ENCODE assay signal across 8 cellular contexts in the genomic region with DNA sequence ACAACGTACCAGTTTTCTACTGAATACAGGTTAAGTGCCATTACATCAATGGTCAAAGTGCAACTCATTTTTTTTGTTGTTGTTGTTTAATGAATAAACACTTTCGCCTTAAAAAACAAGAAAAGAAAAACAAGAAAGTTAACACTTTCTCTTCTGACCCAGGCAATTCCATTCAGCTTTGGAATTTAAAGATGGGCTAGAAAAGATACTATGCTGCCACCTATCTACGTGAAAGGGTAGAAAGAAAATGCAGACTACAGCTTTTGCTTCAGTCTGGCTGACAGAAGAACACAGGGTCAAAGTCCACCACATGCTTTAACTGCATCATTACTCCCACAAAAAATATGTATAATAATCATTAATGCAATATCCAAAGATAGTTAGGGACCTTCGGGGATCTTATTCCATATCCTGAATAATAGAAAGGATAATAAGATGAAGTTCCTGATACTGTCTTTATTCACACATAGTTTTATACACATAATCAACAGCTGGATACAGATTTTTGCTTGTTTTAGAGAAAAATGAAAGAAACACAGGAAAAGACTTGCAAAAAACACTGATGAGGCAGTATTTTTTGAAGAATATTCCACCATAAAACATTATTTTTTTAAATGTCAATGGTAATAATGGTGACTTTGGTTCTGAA. TPM values are rescaled to one million over a fixed set of nuclear protein-coding genes. Genes with fewer than 3 reads are reported as not detected.
DNase-seq lines count a peak whose midpoint lies in the region; ATAC-seq and FAIRE-seq lines count a peak whose summit lies in the region.

No MANE protein-coding gene starts in this region.

- no peak for ATAC-seq in activated T-cell treated with anti-CD3 and anti-CD28 coated beads, Interleukin-2, amount 50 U/mL, for 72 hours (replicated peaks in 1 of 2)
- no peak for ATAC-seq in HG03439 (IDR thresholded peaks at IDR 0.05; ENCODE audit: unreplicated experiment)
- no peak for ATAC-seq in GM21619 (IDR thresholded peaks at IDR 0.05; ENCODE audit: unreplicated experiment)

- no peak overlapping the region for H3K4me3 Mint-ChIP-seq in activated T-cell treated with anti-CD3 and anti-CD28 coated beads, Interleukin-2, amount 50 U/mL, for 72 hours

- H3K9me3 Mint-ChIP-seq in activated T-cell treated with anti-CD3 and anti-CD28 coated beads, Interleukin-2, amount 50 U/mL, for 72 hours = peaks cover 6 to 12% of the 10 kb centered on the region in 2 donors

- FAIRE-seq in TTC549 (lab: Jason Lieb, UNC) = peak; percentile 80

- peak; percentile 2 for DNase-seq in DMS114 treated with DMSO at 0.1 percent for 48 hours (lab: John Stamatoyannopoulos, UW; ENCODE audit: unreplicated experiment)
- peak; percentile 14 for DNase-seq in LHCN-M2 (ENCODE audit: low read depth)
- DNase-seq in left kidney (ENCODE audit: low read depth, low spot score) = peak; percentile 56
- DNase-seq in amygdala (lab: John Stamatoyannopoulos, UW) = no peak
- no peak for DNase-seq in activated T-cell treated with anti-CD3 and anti-CD28 coated beads, Interleukin-2, amount 50 U/mL, for 72 hours

- peaks cover 7 to 25% of the 10 kb centered on the region in 2 donors for H3K36me3 Mint-ChIP-seq in activated T-cell treated with anti-CD3 and anti-CD28 coated beads, Interleukin-2, amount 50 U/mL, for 72 hours (ENCODE audit: insufficient read depth in 2 of 2)

- H3K4me1 Mint-ChIP-seq in activated T-cell treated with anti-CD3 and anti-CD28 coated beads, Interleukin-2, amount 50 U/mL, for 72 hours (ENCODE audit: low read depth) = no peaks in the 10 kb centered on the region

- H3K27me3 Mint-ChIP-seq in activated T-cell treated with anti-CD3 and anti-CD28 coated beads, Interleukin-2, amount 50 U/mL, for 72 hours (ENCODE audit: low read depth) = no peaks in the 10 kb centered on the region

- H3K27ac Mint-ChIP-seq in activated T-cell treated with anti-CD3 and anti-CD28 coated beads, Interleukin-2, amount 50 U/mL, for 72 hours = no peak overlapping the region

RNA-seq across cellular contexts. Expression of gene ZDHHC21, which starts 40.4 kb away (rescaled TPM):
- total RNA-seq in LHCN-M2 (2014; rRNA removed) = 4.2 and 5.3 TPM in 2 replicates
- polyA plus RNA-seq in LHCN-M2 (2012) = 1.4 TPM
- total RNA-seq in activated T-cell treated with anti-CD3 and anti-CD28 coated beads, Interleukin-2, amount 50 U/mL, for 72 hours = 1 to 10 TPM; 7.4 to 7.8 TPM

Comparison
In these comparisons a context has a peak if more than half of its experiments do, and no peak if none do; other contexts are left out.
1. DNase-seq: peak in DMS114 treated with DMSO at 0.1 percent for 48 hours (single experiment), LHCN-M2 (single experiment) and left kidney (single experiment); none in amygdala (0 of 56) and activated T-cell treated with anti-CD3 and anti-CD28 coated beads, Interleukin-2, amount 50 U/mL, for 72 hours (0 of 2).